In genomic region chr1:165827199-165828102, GRCh38 we compare ENCODE assay signal across 8 cellular contexts. TPM values are rescaled to one million over a fixed set of nuclear protein-coding genes. Genes with fewer than 3 reads are reported as not detected.
A peak's percentile ranks its signal among the peaks of the same experiment; 100 is the strongest.
DNase-seq lines count a peak whose midpoint lies in the region; ATAC-seq and TF ChIP-seq lines count a peak whose summit lies in the region.

Gene UCK2 (plus strand): TSS chr1:165827614. CDS start chr1:165827834, 220 bp downstream.

- H3K36me3 ChIP-seq in kidney epithelial cell (ENCODE audit: control insufficient read depth, insufficient read depth, low read length) = no peaks in the 10 kb centered on the region

- peak within 1 kb of the TSS; percentile 98 for H3K27ac Mint-ChIP-seq in WTC11
- peak within 1 kb of the TSS; percentile 78 for H3K27ac Mint-ChIP-seq in central memory CD8-positive, alpha-beta T cell (ENCODE audit: low read depth)

- 0 out of 2 replicates have a peak, but pooled peaks cover 3% of the 10 kb centered on the region for H3K9me3 Mint-ChIP-seq in WTC11
- H3K9me3 Mint-ChIP-seq in central memory CD8-positive, alpha-beta T cell = no peaks in the 10 kb centered on the region

- H3K4me3 ChIP-seq in kidney epithelial cell (ENCODE audit: low read depth, low read length) = peak within 1 kb of the TSS; percentile 91

- H3K4me3 Mint-ChIP-seq in WTC11 = peak within 1 kb of the TSS; percentile 88
- peak within 1 kb of the TSS; percentile 90 for H3K4me3 Mint-ChIP-seq in central memory CD8-positive, alpha-beta T cell

- no peak for TF ChIP-seq CTCF in WTC11 (IDR thresholded peaks at IDR 0.05)
- TF ChIP-seq CTCF in kidney epithelial cell (IDR thresholded peaks at IDR 0.05; ENCODE audit: insufficient read depth, low read length, poor library complexity, severe bottlenecking) = no peak

- peaks cover 11% of the 10 kb centered on the region for H3K36me3 Mint-ChIP-seq in WTC11
- H3K36me3 Mint-ChIP-seq in central memory CD8-positive, alpha-beta T cell (ENCODE audit: insufficient read depth) = peaks cover 4% of the 10 kb centered on the region

- H3K27me3 ChIP-seq in kidney epithelial cell (ENCODE audit: control insufficient read depth, insufficient read depth, low read length) = no peaks in the 10 kb centered on the region

- ATAC-seq in GM18520 (IDR thresholded peaks at IDR 0.05; ENCODE audit: unreplicated experiment) (peak; percentile 52), HG03045 (IDR thresholded peaks at IDR 0.05; ENCODE audit: unreplicated experiment) (peak; percentile 74), WTC11 (peak; percentile 88)
- peak; percentile 69 for ATAC-seq in central memory CD8-positive, alpha-beta T cell (replicated peaks; ENCODE audit: extremely low read depth, poor library complexity, severe bottlenecking)

- no peaks in the 10 kb centered on the region for H3K27me3 Mint-ChIP-seq in WTC11 (ENCODE audit: low read depth)
- no peaks in the 10 kb centered on the region for H3K27me3 Mint-ChIP-seq in central memory CD8-positive, alpha-beta T cell

- POLR2A ChIA-PET in WTC11 (lab: Charles Lee) = interaction anchor here (0.7 to 1.8 kb wide), 2 partner anchors 42 to 44 kb away, joined by 3 to 5 read pairs; no protein-coding TSS in a partner anchor

- DNase-seq in AG08395 (ENCODE audit: low spot score) (peak; percentile 90), NCI-H2171 treated with DMSO at 0.1 percent for 48 hours (lab: John Stamatoyannopoulos, UW) (peak; percentile 69), WTC11 (ENCODE audit: low spot score) (peak; percentile 84), kidney epithelial cell (ENCODE audit: low read depth) (peak; percentile 28)
- DNase-seq in central memory CD8-positive, alpha-beta T cell (ENCODE audit: low spot score in 2 of 2) = peak; percentile 18 to 33
- DNase-seq in stimulated activated CD4-positive, alpha-beta T cell treated with anti-CD3 and anti-CD28 coated beads, Interleukin-15, amount 100 ng/mL, for 48 hours (ENCODE audit: low read depth in 2 of 2) = peak; percentile 53 to 67

- H3K4me1 Mint-ChIP-seq in WTC11 = peaks cover 33% of the 10 kb centered on the region
- peaks cover 20% of the 10 kb centered on the region for H3K4me1 Mint-ChIP-seq in central memory CD8-positive, alpha-beta T cell

- CTCF ChIA-PET in WTC11 (lab: Charles Lee) = no interaction called here

TF ChIP-seq in WTC11, 78 proteins besides CTCF, POLR2A, EP300 and RAD21 (continues in another document):
- TF ChIP-seq ZMAT4 (CRISPR knock-in tag; IDR thresholded peaks at IDR 0.05) (no peak), ARID4B (CRISPR knock-in tag; IDR thresholded peaks at IDR 0.05; ENCODE audit: borderline replicate concordance) (peak; percentile 50; the same call in 1 of the 2 replicates), ETV6 (CRISPR knock-in tag; IDR thresholded peaks at IDR 0.05) (peak; percentile 85), ATF1 (CRISPR knock-in tag; IDR thresholded peaks at IDR 0.05) (0 out of 2 replicates have a peak, but pooled peaks have one; percentile 39), ZNF219 (CRISPR knock-in tag; IDR thresholded peaks at IDR 0.05; ENCODE audit: borderline replicate concordance) (0 out of 2 replicates have a peak, but pooled peaks have one; percentile 15), E2F4 (CRISPR knock-in tag; IDR thresholded peaks at IDR 0.05; ENCODE audit: borderline replicate concordance, low read depth) (0 out of 2 replicates have a peak, but pooled peaks have one; percentile 57), CREB1 (CRISPR knock-in tag; IDR thresholded peaks at IDR 0.05) (peak; percentile 18; the same call in 1 of the 2 replicates), CREM (CRISPR knock-in tag; IDR thresholded peaks at IDR 0.05) (peak; percentile 68; the same call in 1 of the 2 replicates), NR1H2 (CRISPR knock-in tag; IDR thresholded peaks at IDR 0.05) (no peak), HMGA2 (CRISPR knock-in tag; IDR thresholded peaks at IDR 0.05) (no peak), FOXP1 (CRISPR knock-in tag; IDR thresholded peaks at IDR 0.05; ENCODE audit: borderline replicate concordance) (no peak; the same call in none of the 2 replicates), CBFB (CRISPR knock-in tag; IDR thresholded peaks at IDR 0.05; ENCODE audit: low read depth) (no peak), KAT7 (CRISPR knock-in tag; IDR thresholded peaks at IDR 0.05; ENCODE audit: borderline replicate concordance) (0 out of 2 replicates have a peak, but pooled peaks have one; percentile 22), ERG (CRISPR knock-in tag; IDR thresholded peaks at IDR 0.05) (no peak), ELF4 (CRISPR knock-in tag; IDR thresholded peaks at IDR 0.05; ENCODE audit: low read depth) (peak; percentile 81; the same call in 1 of the 2 replicates)
- TF ChIP-seq, protein P1, sequence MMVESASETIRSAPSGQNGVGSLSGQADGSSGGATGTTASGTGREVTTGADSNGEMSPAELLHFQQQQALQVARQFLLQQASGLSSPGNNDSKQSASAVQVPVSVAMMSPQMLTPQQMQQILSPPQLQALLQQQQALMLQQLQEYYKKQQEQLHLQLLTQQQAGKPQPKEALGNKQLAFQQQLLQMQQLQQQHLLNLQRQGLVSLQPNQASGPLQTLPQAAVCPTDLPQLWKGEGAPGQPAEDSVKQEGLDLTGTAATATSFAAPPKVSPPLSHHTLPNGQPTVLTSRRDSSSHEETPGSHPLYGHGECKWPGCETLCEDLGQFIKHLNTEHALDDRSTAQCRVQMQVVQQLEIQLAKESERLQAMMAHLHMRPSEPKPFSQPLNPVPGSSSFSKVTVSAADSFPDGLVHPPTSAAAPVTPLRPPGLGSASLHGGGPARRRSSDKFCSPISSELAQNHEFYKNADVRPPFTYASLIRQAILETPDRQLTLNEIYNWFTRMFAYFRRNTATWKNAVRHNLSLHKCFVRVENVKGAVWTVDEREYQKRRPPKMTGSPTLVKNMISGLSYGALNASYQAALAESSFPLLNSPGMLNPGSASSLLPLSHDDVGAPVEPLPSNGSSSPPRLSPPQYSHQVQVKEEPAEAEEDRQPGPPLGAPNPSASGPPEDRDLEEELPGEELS (CRISPR knock-in tag; IDR thresholded peaks at IDR 0.05) = no peak; the same call in 1 of the 2 replicates
- TF ChIP-seq, protein P2, sequence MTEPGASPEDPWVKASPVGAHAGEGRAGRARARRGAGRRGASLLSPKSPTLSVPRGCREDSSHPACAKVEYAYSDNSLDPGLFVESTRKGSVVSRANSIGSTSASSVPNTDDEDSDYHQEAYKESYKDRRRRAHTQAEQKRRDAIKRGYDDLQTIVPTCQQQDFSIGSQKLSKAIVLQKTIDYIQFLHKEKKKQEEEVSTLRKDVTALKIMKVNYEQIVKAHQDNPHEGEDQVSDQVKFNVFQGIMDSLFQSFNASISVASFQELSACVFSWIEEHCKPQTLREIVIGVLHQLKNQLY (CRISPR knock-in tag; IDR thresholded peaks at IDR 0.05) = no peak

RNA-seq across cellular contexts. Expression of gene UCK2, which starts in this region (rescaled TPM):
- total RNA-seq in WTC11 (2021) (74.3 to 85.7 TPM (median 79.2 TPM) in 3 replicates), kidney epithelial cell (81.9 and 88.4 TPM in 2 replicates)

Comparison
In these comparisons a context has a peak if more than half of its experiments do, and no peak if none do; other contexts are left out.
1. Peak in every context shown above with its lines: DNase-seq, ATAC-seq and H3K4me3 ChIP-seq.
2. DNase-seq: peak in every context shown above with its lines; median percentile 90 in AG08395; 84 in WTC11; 69 in NCI-H2171 treated with DMSO at 0.1 percent for 48 hours; 60 in stimulated activated CD4-positive, alpha-beta T cell treated with anti-CD3 and anti-CD28 coated beads, Interleukin-15, amount 100 ng/mL, for 48 hours; 28 in kidney epithelial cell; 26 in central memory CD8-positive, alpha-beta T cell.